In the genomic region with DNA sequence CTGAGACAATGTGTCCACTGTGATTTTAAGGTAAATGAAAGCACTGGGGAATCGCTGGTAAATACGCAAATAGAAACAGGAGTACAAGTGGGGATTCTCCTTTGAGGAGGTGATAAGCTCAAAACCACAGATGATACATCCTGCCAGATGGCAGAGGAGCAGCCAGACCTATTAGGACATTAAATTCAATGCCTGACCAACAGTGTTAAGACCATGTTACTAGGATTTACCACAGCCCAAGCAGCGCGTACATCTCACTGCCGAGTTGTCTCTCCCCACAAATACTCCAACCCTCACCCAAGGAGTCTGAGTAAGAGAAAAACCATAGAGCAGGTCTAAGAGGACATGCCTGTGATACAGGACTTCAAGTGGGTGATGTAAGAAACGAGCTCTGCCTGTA, we compare ENCODE assay signal across 17 cellular contexts.
DNase-seq lines count a peak whose midpoint lies in the region; ATAC-seq, FAIRE-seq and TF ChIP-seq lines count a peak whose summit lies in the region.
"Had no signal": no experiment of that assay in that cellular context is flagged by ENCODE, and none has a peak within 500 bp of the region (broad histone marks: within the 10 kb centered on the region; RNA-seq: fewer than 3 reads in every experiment).

No MANE protein-coding gene starts in this region.

- H3K27ac ChIP-seq in OCI-LY1 (ENCODE audit: low read depth, low read length, poor library complexity, severe bottlenecking) = peak overlapping the region; percentile 23
- H3K27ac ChIP-seq in esophagus squamous epithelium = peak overlapping the region in 3 of 4 donors; percentile 4 to 82 (median 17)
- H3K27ac ChIP-seq: epithelial cell of prostate, hepatocyte, lower lobe of right lung, transverse colon had no signal

- DNase-seq in NCI-H2107 treated with DMSO at 0.1 percent for 48 hours (lab: John Stamatoyannopoulos, UW; ENCODE audit: unreplicated experiment) (peak; percentile 38), NCI-H2107 (lab: John Stamatoyannopoulos, UW) (no peak), D341Med (ENCODE audit: low spot score) (peak; percentile 57), esophagus squamous epithelium (lab: John Stamatoyannopoulos, UW) (no peak), NCI-H1417 (lab: John Stamatoyannopoulos, UW) (no peak), RCC 7860 (ENCODE audit: low spot score) (no peak)
- DNase-seq: DND-41, lower lobe of right lung, SHP77, transverse colon had no signal

- H3K9ac ChIP-seq in OCI-LY1 (ENCODE audit: low read length) = no peak overlapping the region

- no peak for FAIRE-seq in RCC 7860 (lab: Jason Lieb, UNC)
- FAIRE-seq: A204.1, GM12878 had no signal

- H3F3A ChIP-seq in OCI-LY1 (ENCODE audit: insufficient read depth, low read length) = peaks cover under 1% of the 10 kb centered on the region; the same call in 1 of the 2 replicates

- H3K9me2 ChIP-seq in OCI-LY1 (ENCODE audit: low read depth, low read length) = no peaks in the 10 kb centered on the region

- peaks cover 16% of the 10 kb centered on the region for H3K4me1 ChIP-seq in OCI-LY1 (ENCODE audit: insufficient read depth, low read length, severe bottlenecking)
- H3K4me1 ChIP-seq in esophagus squamous epithelium = peaks cover 7 to 42% (median 27%) of the 10 kb centered on the region in 3 donors

- H3K9me3 ChIP-seq in OCI-LY1 (ENCODE audit: low read length) (no peaks in the 10 kb centered on the region), esophagus squamous epithelium (no peaks in the 10 kb centered on the region)
- H3K9me3 ChIP-seq: lower lobe of right lung, transverse colon had no signal

- H3K36me3 ChIP-seq in OCI-LY1 (ENCODE audit: insufficient read depth, low read length) (peaks cover 80% of the 10 kb centered on the region), esophagus squamous epithelium (peaks cover 5 to 95% (median 21%) of the 10 kb centered on the region in 3 donors)

- no peak for ATAC-seq in GM18520 (IDR thresholded peaks at IDR 0.05; ENCODE audit: unreplicated experiment)
- ATAC-seq: GM12878 had no signal

- WGBS in esophagus squamous epithelium, 2 donors = 83 to 85% methylated on average over 4 to 6 of the region's 6 CpGs

- TF ChIP-seq CTCF in OCI-LY1 (IDR thresholded peaks at IDR 0.05; ENCODE audit: low read length) (no peak), esophagus squamous epithelium (IDR thresholded peaks at IDR 0.05) (no peak)

- no peaks in the 10 kb centered on the region for H4K20me1 ChIP-seq in OCI-LY1 (ENCODE audit: insufficient read depth, low read length)

- no peaks in the 10 kb centered on the region for H3K79me2 ChIP-seq in OCI-LY1 (ENCODE audit: insufficient read depth, low read length)
- H3K79me2 ChIP-seq: hepatocyte had no signal

- TF ChIP-seq POLR2A in esophagus squamous epithelium (IDR thresholded peaks at IDR 0.05) = no peak

- H3K27me3 ChIP-seq in OCI-LY1 (ENCODE audit: insufficient read depth, low read length) = no peaks in the 10 kb centered on the region
- no peaks in the 10 kb centered on the region for H3K27me3 ChIP-seq in esophagus squamous epithelium
- H3K27me3 ChIP-seq: hepatocyte, transverse colon had no signal

- no peak overlapping the region for H2AFZ ChIP-seq in OCI-LY1 (ENCODE audit: low read length)
- H2AFZ ChIP-seq: hepatocyte had no signal

- H3K4me3 ChIP-seq in OCI-LY1 (ENCODE audit: low read depth, low read length, poor library complexity, severe bottlenecking) = no peak overlapping the region
- H3K4me3 ChIP-seq in esophagus squamous epithelium = no peak overlapping the region
- H3K4me3 ChIP-seq: GM12878, hepatocyte, lower lobe of right lung, smooth muscle cell, transverse colon had no signal

- intact Hi-C loops in esophagus squamous epithelium (cut with DNase I) = loop anchor here (5.0 kb wide), 1 partner anchor 156 kb away; a partner anchor contains a TSS

- no peak overlapping the region for H3K4me2 ChIP-seq in OCI-LY1 (ENCODE audit: low read length)
- H3K4me2 ChIP-seq: hepatocyte, smooth muscle cell had no signal

Comparison
In these comparisons a context has a peak if more than half of its experiments do, and no peak if none do; other contexts are left out.
1. DNase-seq: peak in NCI-H2107 treated with DMSO at 0.1 percent for 48 hours (single experiment) and D341Med (single experiment); none in NCI-H2107 (single experiment), esophagus squamous epithelium (single experiment), NCI-H1417 (0 of 3) and RCC 7860 (single experiment).